Comparison of ENCODE assay signal across 15 cellular contexts in the genomic region with DNA sequence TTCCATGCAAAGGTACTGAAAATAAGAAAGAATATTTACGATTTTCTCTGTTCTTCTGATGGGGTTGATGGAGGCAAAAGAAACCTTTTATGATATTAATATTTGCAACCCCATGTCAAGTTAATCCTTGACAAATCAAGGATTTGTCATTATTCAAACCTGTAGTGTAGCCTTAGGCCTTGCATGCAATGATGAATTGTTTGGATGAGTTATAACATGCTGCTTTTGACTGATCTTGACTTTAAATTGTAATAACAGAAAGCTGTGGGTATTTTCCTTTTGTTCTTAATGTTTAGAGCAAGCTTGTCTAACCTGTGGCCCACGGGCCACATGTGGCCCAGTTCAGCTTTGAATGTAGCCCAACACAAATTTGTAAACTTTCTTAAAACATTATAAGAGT.
"Had no signal": no experiment of that assay in that cellular context is flagged by ENCODE, and none has a peak within 500 bp of the region (broad histone marks: within the 10 kb centered on the region; RNA-seq: fewer than 3 reads in every experiment).

No MANE protein-coding gene starts in this region.

- DNase-seq: effector CD4-positive, alpha-beta T cell; endodermal cell; immature natural killer cell; left colon; naive thymus-derived CD4-positive, alpha-beta T cell; nephron progenitor cell; psoas muscle; retina; stimulated activated CD4-positive, alpha-beta T cell treated with anti-CD3 and anti-CD28 coated beads, Interleukin-2, amount 100 ng/mL, for 24 hours; stimulated activated CD4-positive, alpha-beta T cell treated with anti-CD3 and anti-CD28 coated beads, Interleukin-4, amount 100 ng/mL, for 4 hours; stimulated activated naive CD4-positive, alpha-beta T cell; stomach; substantia nigra; transverse colon had no signal

- H3K4me3 Mint-ChIP-seq: endodermal cell; immature natural killer cell; naive thymus-derived CD4-positive, alpha-beta T cell; nephron progenitor cell had no signal

- H3K4me1 Mint-ChIP-seq: endodermal cell, immature natural killer cell, nephron progenitor cell had no signal

- ATAC-seq: left colon; naive thymus-derived CD4-positive, alpha-beta T cell; psoas muscle; sciatic nerve had no signal

- H3K9me3 Mint-ChIP-seq: immature natural killer cell had no signal

- H3K27ac Mint-ChIP-seq: endodermal cell; immature natural killer cell; naive thymus-derived CD4-positive, alpha-beta T cell; nephron progenitor cell had no signal

- H3K27me3 Mint-ChIP-seq: naive thymus-derived CD4-positive, alpha-beta T cell had no signal
